Comparison of ENCODE assay signal across 8 cellular contexts in the genomic region with DNA sequence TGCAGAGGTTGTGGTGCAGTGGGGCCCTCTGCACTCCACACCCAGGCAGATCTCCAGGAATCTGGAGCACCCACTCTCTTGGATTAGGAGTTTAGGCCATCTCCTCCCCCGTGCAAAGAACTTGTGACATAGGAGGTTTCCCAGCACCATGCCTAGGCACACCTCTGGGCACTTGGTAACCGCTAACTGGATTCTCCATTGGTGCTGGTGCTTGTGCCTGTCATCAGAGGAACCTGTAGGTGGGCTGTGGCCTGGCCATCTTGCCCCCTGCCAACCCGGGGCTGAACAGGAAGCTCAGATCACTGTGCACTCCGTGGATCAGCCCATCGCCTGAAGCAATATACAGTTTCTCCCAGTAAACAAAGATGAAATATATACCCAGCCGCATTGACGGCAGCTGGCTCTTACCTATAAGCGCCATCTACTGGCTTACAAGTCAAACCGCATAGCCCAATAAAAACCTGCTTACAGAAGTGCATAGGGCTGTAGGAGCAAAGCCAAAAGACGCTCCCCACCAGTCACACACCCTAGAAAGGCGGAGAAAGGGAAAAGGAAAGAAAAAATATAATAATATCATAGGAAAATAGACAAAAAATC. TPM values are rescaled to one million over a fixed set of nuclear protein-coding genes. Genes with fewer than 3 reads are reported as not detected.
A peak's percentile ranks its signal among the peaks of the same experiment; 100 is the strongest.
DNase-seq lines count a peak whose midpoint lies in the region; ATAC-seq, FAIRE-seq and TF ChIP-seq lines count a peak whose summit lies in the region.

No MANE protein-coding gene starts in this region.

- peak; percentile 64 for ATAC-seq in activated CD8-positive, alpha-beta memory T cell treated with anti-CD3 and anti-CD28 coated beads, Interleukin-2, amount 10 ng/mL, durations not matched to agents 7 days and 5 days
- ATAC-seq in GM21367 (IDR thresholded peaks at IDR 0.05; ENCODE audit: unreplicated experiment), result peak; percentile 77

- H3K9me3 Mint-ChIP-seq in activated CD8-positive, alpha-beta memory T cell treated with anti-CD3 and anti-CD28 coated beads, Interleukin-2, amount 10 ng/mL, durations not matched to agents 7 days and 5 days (ENCODE audit: low read depth), result peaks cover 3% of the 10 kb centered on the region
- H3K9me3 Mint-ChIP-seq in endodermal cell, result peaks cover 52% of the 10 kb centered on the region

- H3K27me3 Mint-ChIP-seq in activated CD8-positive, alpha-beta memory T cell treated with anti-CD3 and anti-CD28 coated beads, Interleukin-2, amount 10 ng/mL, durations not matched to agents 7 days and 5 days, result no peaks in the 10 kb centered on the region
- peaks cover 2% of the 10 kb centered on the region for H3K27me3 Mint-ChIP-seq in endodermal cell (ENCODE audit: insufficient read depth)

- H3K36me3 ChIP-seq in endodermal cell (ENCODE audit: control insufficient read depth, insufficient read depth, low read length) (no peaks in the 10 kb centered on the region), small intestine (ENCODE audit: control insufficient read depth in 2 of 2, insufficient read depth in 2 of 2, low read length in 2 of 2) (no peaks in the 10 kb centered on the region)

- H3K4me3 Mint-ChIP-seq in activated CD8-positive, alpha-beta memory T cell treated with anti-CD3 and anti-CD28 coated beads, Interleukin-2, amount 10 ng/mL, durations not matched to agents 7 days and 5 days, result no peak overlapping the region
- H3K4me3 Mint-ChIP-seq in endodermal cell, result no peak overlapping the region

- no peaks in the 10 kb centered on the region for H3K9me3 ChIP-seq in endodermal cell (ENCODE audit: control insufficient read depth, low read length)
- no peaks in the 10 kb centered on the region for H3K9me3 ChIP-seq in small intestine (ENCODE audit: control insufficient read depth, low read depth)

- H3K4me3 ChIP-seq in HL-60 (replicated peaks; ENCODE audit: insufficient read depth, low read length) (no peak overlapping the region), endodermal cell (ENCODE audit: low read length) (no peak overlapping the region), small intestine (ENCODE audit: low read depth in 1 of 2, low read length in 2 of 2) (no peak overlapping the region)

- no peaks in the 10 kb centered on the region for H3K36me3 Mint-ChIP-seq in activated CD8-positive, alpha-beta memory T cell treated with anti-CD3 and anti-CD28 coated beads, Interleukin-2, amount 10 ng/mL, durations not matched to agents 7 days and 5 days
- H3K36me3 Mint-ChIP-seq in endodermal cell (ENCODE audit: low read depth), result peaks cover 9% of the 10 kb centered on the region

- peak overlapping the region; percentile 28 for H3K27ac Mint-ChIP-seq in activated CD8-positive, alpha-beta memory T cell treated with anti-CD3 and anti-CD28 coated beads, Interleukin-2, amount 10 ng/mL, durations not matched to agents 7 days and 5 days
- no peak overlapping the region for H3K27ac Mint-ChIP-seq in endodermal cell

- H3K27ac ChIP-seq in HL-60 (replicated peaks) (no peak overlapping the region), endodermal cell (ENCODE audit: low read depth, low read length) (no peak overlapping the region), small intestine (ENCODE audit: low read depth in 1 of 2, low read length in 1 of 2) (no peak overlapping the region)

- TF ChIP-seq CTCF in HL-60 (IDR thresholded peaks at IDR 0.05; ENCODE audit: insufficient read depth, low read length) (peak; percentile 37), endodermal cell (conservative IDR thresholded peaks at IDR 0.05) (peak; percentile 78)

- no peak overlapping the region for H3K9ac ChIP-seq in endodermal cell (ENCODE audit: extremely low read depth, low read length, poor library complexity, severe bottlenecking)

- no peak for FAIRE-seq in small intestine (lab: Jason Lieb, UNC)

- peaks cover 3% of the 10 kb centered on the region for H3K4me1 Mint-ChIP-seq in activated CD8-positive, alpha-beta memory T cell treated with anti-CD3 and anti-CD28 coated beads, Interleukin-2, amount 10 ng/mL, durations not matched to agents 7 days and 5 days
- no peaks in the 10 kb centered on the region for H3K4me1 Mint-ChIP-seq in endodermal cell

- no peak for DNase-seq in activated CD8-positive, alpha-beta memory T cell treated with anti-CD3 and anti-CD28 coated beads, Interleukin-2, amount 10 ng/mL, durations not matched to agents 7 days and 5 days
- DNase-seq in activated CD8-positive, alpha-beta memory T cell treated with anti-CD3 and anti-CD28 coated beads for 24 hours, result no peak
- peak; percentile 2 to 23 for DNase-seq in HL-60 (ENCODE audit: low read depth in 1 of 2, low spot score in 1 of 2)
- DNase-seq in OCI-M1 (lab: John Stamatoyannopoulos, UW), result peak; percentile 57
- DNase-seq in endodermal cell, result peak; percentile 57
- peak; percentile 34 for DNase-seq in small intestine
- DNase-seq in dedifferentiated amniotic fluid mesenchymal stem cell (ENCODE audit: extremely low spot score), result no peak

- H3K27me3 ChIP-seq in HL-60 (ENCODE audit: insufficient read depth, poor library complexity, severe bottlenecking) (no peaks in the 10 kb centered on the region), endodermal cell (ENCODE audit: control insufficient read depth, insufficient read depth, low read length, poor library complexity, severe bottlenecking) (no peaks in the 10 kb centered on the region), small intestine (ENCODE audit: control insufficient read depth in 2 of 2, insufficient read depth in 2 of 2, low read length in 2 of 2) (no peaks in the 10 kb centered on the region)

- 64% methylated on average over 9 of the region's 11 CpGs; no CpG with 5 or more reads in 1 of the 2 experiments for WGBS in endodermal cell (ENCODE audit: insufficient coverage in 1 of 2, insufficient read length in 1 of 2), 2 experiments
- WGBS in small intestine, 3 donors, result 15 to 28% (median 18%) methylated on average over 11 of the region's 11 CpGs

- CTCF ChIA-PET in activated CD8-positive, alpha-beta memory T cell treated with anti-CD3 and anti-CD28 coated beads, Interleukin-2, amount 10 ng/mL, durations not matched to agents 7 days and 5 days (lab: Charles Lee), result interaction anchor here (1.5 kb wide), 1 partner anchor 12 kb away, joined by 3 read pairs; no protein-coding TSS in a partner anchor

- no peaks in the 10 kb centered on the region for H3K4me1 ChIP-seq in endodermal cell (ENCODE audit: control insufficient read depth, insufficient read depth, low read length)
- no peaks in the 10 kb centered on the region for H3K4me1 ChIP-seq in small intestine (ENCODE audit: control insufficient read depth in 2 of 2, insufficient read depth in 1 of 2, low read depth in 1 of 2, low read length in 1 of 2)

RNA-seq across cellular contexts. Expression of gene TEX13B, which starts 19.1 kb away (rescaled TPM):
- not detected for total RNA-seq in activated CD8-positive, alpha-beta memory T cell treated with anti-CD3 and anti-CD28 coated beads, Interleukin-2, amount 10 ng/mL, durations not matched to agents 7 days and 5 days
- total RNA-seq in endodermal cell, result not detected
- not detected for polyA plus RNA-seq in endodermal cell (2013, experiment 1 of 2)
- polyA plus RNA-seq in endodermal cell (2013, experiment 2 of 2), result not detected
- not detected for polyA plus RNA-seq in small intestine

RNA-seq across cellular contexts. Expression of gene VSIG1, which starts 43.5 kb away (rescaled TPM):
- total RNA-seq in activated CD8-positive, alpha-beta memory T cell treated with anti-CD3 and anti-CD28 coated beads, Interleukin-2, amount 10 ng/mL, durations not matched to agents 7 days and 5 days, result under 1 TPM in 1 of 2 experiments, not detected in 1; 0.64 TPM
- total RNA-seq in endodermal cell, result 1 to 10 TPM in 1 of 2 donors, under 1 TPM in 1; 0.38 to 1.0 TPM
- polyA plus RNA-seq in endodermal cell (2013, experiment 1 of 2), result not detected
- 0.08 TPM for polyA plus RNA-seq in endodermal cell (2013, experiment 2 of 2)
- polyA plus RNA-seq in small intestine, result under 1 TPM in 2 of 3 donors, not detected in 1; 0.43 to 0.45 TPM

Comparison
In these comparisons a context has a peak if more than half of its experiments do, and no peak if none do; other contexts are left out.
1. DNase-seq: peak in HL-60 (2 of 2), OCI-M1 (single experiment), endodermal cell (single experiment) and small intestine (single experiment); none in activated CD8-positive, alpha-beta memory T cell treated with anti-CD3 and anti-CD28 coated beads, Interleukin-2, amount 10 ng/mL, durations not matched to agents 7 days and 5 days (single experiment), activated CD8-positive, alpha-beta memory T cell treated with anti-CD3 and anti-CD28 coated beads for 24 hours (single experiment) and dedifferentiated amniotic fluid mesenchymal stem cell (single experiment).